In genomic region chr17:58189436-58190146, GRCh38 we compare ENCODE assay signal across 10 cellular contexts. TPM values are rescaled to one million over a fixed set of nuclear protein-coding genes. Genes with fewer than 3 reads are reported as not detected.
DNase-seq lines count a peak whose midpoint lies in the region; ATAC-seq and TF ChIP-seq lines count a peak whose summit lies in the region.
"Had no signal": no experiment of that assay in that cellular context is flagged by ENCODE, and none has a peak within 500 bp of the region (broad histone marks: within the 10 kb centered on the region; RNA-seq: fewer than 3 reads in every experiment).

No MANE protein-coding gene starts in this region.

- H3K4me3 ChIP-seq in brain microvascular endothelial cell (ENCODE audit: low read depth, low read length) (no peak overlapping the region), BE2C (ENCODE audit: low read depth, low read length) (no peak overlapping the region)
- H3K4me3 ChIP-seq: sigmoid colon had no signal

- in situ Hi-C loops in Caki2 (cut with HindIII; ENCODE audit: low pct_unique_long_range_greater_than_20kb, low sequenced_read_pairs) (no loop called here), brain microvascular endothelial cell (cut with HindIII; ENCODE audit: low pct_ligation_motif_present, low sequenced_read_pairs) (no loop called here)

- no peak for TF ChIP-seq CTCF in brain microvascular endothelial cell (IDR thresholded peaks at IDR 0.05; ENCODE audit: low read depth, low read length, missing control alignments)
- no peak for TF ChIP-seq CTCF in BE2C (IDR thresholded peaks at IDR 0.05; ENCODE audit: low read depth, low read length)

- H3K36me3 ChIP-seq in brain microvascular endothelial cell (replicated peaks) (no peaks in the 10 kb centered on the region), BE2C (no peaks in the 10 kb centered on the region)
- H3K36me3 ChIP-seq: sigmoid colon had no signal

- H3K4me1 Mint-ChIP-seq in activated naive CD8-positive, alpha-beta T cell treated with anti-CD3 and anti-CD28 coated beads for 36 hours = no peaks in the 10 kb centered on the region
- H3K4me1 Mint-ChIP-seq in stimulated activated naive B cell treated with anti-CD40 and anti-IgM and Interleukin-4, amounts not matched to agents 10 μg/mL and 1 μg/mL and 100 μg/mL, for 72 hours = peaks cover 14 to 22% of the 10 kb centered on the region in 2 donors

- no peaks in the 10 kb centered on the region for H3K4me1 ChIP-seq in BE2C
- H3K4me1 ChIP-seq: sigmoid colon had no signal

- no peaks in the 10 kb centered on the region for H3K9me3 ChIP-seq in BE2C
- H3K9me3 ChIP-seq: sigmoid colon had no signal

- H3K9me3 Mint-ChIP-seq in activated naive CD8-positive, alpha-beta T cell treated with anti-CD3 and anti-CD28 coated beads for 36 hours = no peaks in the 10 kb centered on the region
- no peaks in the 10 kb centered on the region for H3K9me3 Mint-ChIP-seq in stimulated activated naive B cell treated with anti-CD40 and anti-IgM and Interleukin-4, amounts not matched to agents 10 μg/mL and 1 μg/mL and 100 μg/mL, for 72 hours

- H3K27ac Mint-ChIP-seq in activated naive CD8-positive, alpha-beta T cell treated with anti-CD3 and anti-CD28 coated beads for 36 hours = no peak overlapping the region
- no peak overlapping the region for H3K27ac Mint-ChIP-seq in stimulated activated naive B cell treated with anti-CD40 and anti-IgM and Interleukin-4, amounts not matched to agents 10 μg/mL and 1 μg/mL and 100 μg/mL, for 72 hours

- H3K36me3 Mint-ChIP-seq in activated naive CD8-positive, alpha-beta T cell treated with anti-CD3 and anti-CD28 coated beads for 36 hours = no peaks in the 10 kb centered on the region
- H3K36me3 Mint-ChIP-seq in stimulated activated naive B cell treated with anti-CD40 and anti-IgM and Interleukin-4, amounts not matched to agents 10 μg/mL and 1 μg/mL and 100 μg/mL, for 72 hours = no peaks in the 10 kb centered on the region

- H3K27me3 ChIP-seq in brain microvascular endothelial cell (replicated peaks) = no peaks in the 10 kb centered on the region
- peaks cover 8% of the 10 kb centered on the region for H3K27me3 ChIP-seq in BE2C

- no peak overlapping the region for H3K27ac ChIP-seq in brain microvascular endothelial cell
- H3K27ac ChIP-seq: sigmoid colon had no signal

- peaks cover 18% of the 10 kb centered on the region for H3K27me3 Mint-ChIP-seq in activated naive CD8-positive, alpha-beta T cell treated with anti-CD3 and anti-CD28 coated beads for 36 hours
- peaks cover 30 to 40% of the 10 kb centered on the region in 2 donors for H3K27me3 Mint-ChIP-seq in stimulated activated naive B cell treated with anti-CD40 and anti-IgM and Interleukin-4, amounts not matched to agents 10 μg/mL and 1 μg/mL and 100 μg/mL, for 72 hours

- peak; percentile 32 for DNase-seq in Caki2 (ENCODE audit: low read depth)
- peak; percentile 83 for DNase-seq in LHCN-M2 (ENCODE audit: low read depth)
- peak; percentile 80 for DNase-seq in brain microvascular endothelial cell
- DNase-seq in myocyte (ENCODE audit: low read depth) = peak; percentile 89
- DNase-seq in NCI-H748 (lab: John Stamatoyannopoulos, UW; ENCODE audit: unreplicated experiment) = no peak
- no peak for DNase-seq in BE2C
- DNase-seq in activated naive CD8-positive, alpha-beta T cell treated with anti-CD3 and anti-CD28 coated beads for 36 hours = no peak
- no peak for DNase-seq in stimulated activated naive B cell treated with anti-CD40 and anti-IgM and Interleukin-4, amounts not matched to agents 10 μg/mL and 1 μg/mL and 100 μg/mL, for 72 hours
- DNase-seq: sigmoid colon had no signal

- no peak overlapping the region for H3K4me3 Mint-ChIP-seq in activated naive CD8-positive, alpha-beta T cell treated with anti-CD3 and anti-CD28 coated beads for 36 hours
- H3K4me3 Mint-ChIP-seq in stimulated activated naive B cell treated with anti-CD40 and anti-IgM and Interleukin-4, amounts not matched to agents 10 μg/mL and 1 μg/mL and 100 μg/mL, for 72 hours = no peak overlapping the region

- no peak for ATAC-seq in stimulated activated naive B cell treated with anti-CD40 and anti-IgM and Interleukin-4, amounts not matched to agents 10 μg/mL and 1 μg/mL and 100 μg/mL, for 72 hours (replicated peaks)

RNA-seq across cellular contexts. Expression of gene EPX, which starts 2.9 kb away (rescaled TPM):
- not detected in 2 replicates for total RNA-seq in Caki2 (2014; rRNA removed; shearing (Covaris generic); ENCODE audit: low replicate concordance)
- total RNA-seq in LHCN-M2 (2014; rRNA removed) (not detected in 2 replicates), myocyte (not detected in 2 replicates)
- not detected for polyA plus RNA-seq in LHCN-M2 (2012)
- polyA plus RNA-seq in myocyte (2012) = 0.03 TPM
- polyA plus RNA-seq in BE2C (2012; ENCODE audit: insufficient read depth, insufficient read length, low read depth) = 0.74 TPM
- total RNA-seq in activated naive CD8-positive, alpha-beta T cell treated with anti-CD3 and anti-CD28 coated beads for 36 hours = not detected
- total RNA-seq: glomerular endothelial cell, sigmoid colon had no signal

RNA-seq across cellular contexts. Expression of gene OR4D2, which starts 22.8 kb away (rescaled TPM):
- not detected in 2 replicates for total RNA-seq in Caki2 (2014; rRNA removed; shearing (Covaris generic); ENCODE audit: low replicate concordance)
- total RNA-seq in LHCN-M2 (2014; rRNA removed) (not detected in 2 replicates), myocyte (not detected in 2 replicates)
- not detected for polyA plus RNA-seq in LHCN-M2 (2012)
- not detected for polyA plus RNA-seq in myocyte (2012)
- polyA plus RNA-seq in BE2C (2012; ENCODE audit: insufficient read depth, insufficient read length, low read depth) = not detected
- not detected for total RNA-seq in activated naive CD8-positive, alpha-beta T cell treated with anti-CD3 and anti-CD28 coated beads for 36 hours
- total RNA-seq: glomerular endothelial cell, sigmoid colon had no signal
- polyA plus RNA-seq: sigmoid colon had no signal

RNA-seq across cellular contexts. Expression of gene MKS1, which starts 29.5 kb away (rescaled TPM):
- total RNA-seq in Caki2 (2014; rRNA removed; shearing (Covaris generic); ENCODE audit: low replicate concordance) = 33.7 and 37.7 TPM in 2 replicates
- total RNA-seq in LHCN-M2 (2014; rRNA removed) (13.8 and 15.5 TPM in 2 replicates), myocyte (8.4 and 12.3 TPM in 2 replicates)
- 10.5 TPM for polyA plus RNA-seq in LHCN-M2 (2012)
- polyA plus RNA-seq in myocyte (2012) = 15.0 TPM
- 25.2 TPM for polyA plus RNA-seq in BE2C (2012; ENCODE audit: insufficient read depth, insufficient read length, low read depth)
- total RNA-seq in activated naive CD8-positive, alpha-beta T cell treated with anti-CD3 and anti-CD28 coated beads for 36 hours = 10 to 100 TPM; 24.3 to 27.0 TPM

RNA-seq across cellular contexts. Expression of gene OR4D1, which starts 41.4 kb away (rescaled TPM):
- not detected in 2 replicates for total RNA-seq in Caki2 (2014; rRNA removed; shearing (Covaris generic); ENCODE audit: low replicate concordance)
- total RNA-seq in LHCN-M2 (2014; rRNA removed) (not detected in 2 replicates), myocyte (not detected in 2 replicates)
- not detected for polyA plus RNA-seq in LHCN-M2 (2012)
- not detected for polyA plus RNA-seq in myocyte (2012)
- 0.65 TPM for polyA plus RNA-seq in BE2C (2012; ENCODE audit: insufficient read depth, insufficient read length, low read depth)
- total RNA-seq in activated naive CD8-positive, alpha-beta T cell treated with anti-CD3 and anti-CD28 coated beads for 36 hours = under 1 TPM; 0.14 to 0.22 TPM
- total RNA-seq: glomerular endothelial cell, sigmoid colon had no signal

RNA-seq across cellular contexts. Expression of gene LPO, which starts 48.8 kb away (rescaled TPM):
- not detected in 2 replicates for total RNA-seq in Caki2 (2014; rRNA removed; shearing (Covaris generic); ENCODE audit: low replicate concordance)
- total RNA-seq in LHCN-M2 (2014; rRNA removed) (not detected in 2 replicates), myocyte (not detected in 2 replicates)
- polyA plus RNA-seq in LHCN-M2 (2012) = not detected
- not detected for polyA plus RNA-seq in myocyte (2012)
- not detected for polyA plus RNA-seq in BE2C (2012; ENCODE audit: insufficient read depth, insufficient read length, low read depth)
- not detected for total RNA-seq in activated naive CD8-positive, alpha-beta T cell treated with anti-CD3 and anti-CD28 coated beads for 36 hours
- total RNA-seq: glomerular endothelial cell, sigmoid colon had no signal
- polyA plus RNA-seq: sigmoid colon had no signal

Comparison
In these comparisons a context has a peak if more than half of its experiments do, and no peak if none do; other contexts are left out.
1. DNase-seq: peak in Caki2 (single experiment), LHCN-M2 (single experiment), brain microvascular endothelial cell (single experiment) and myocyte (single experiment); none in NCI-H748 (single experiment), BE2C (single experiment), activated naive CD8-positive, alpha-beta T cell treated with anti-CD3 and anti-CD28 coated beads for 36 hours (single experiment) and stimulated activated naive B cell treated with anti-CD40 and anti-IgM and Interleukin-4, amounts not matched to agents 10 μg/mL and 1 μg/mL and 100 μg/mL, for 72 hours (single experiment).